10 cellular contexts compared by ENCODE assay signal in genomic region chr10:74011762-74012161, GRCh38.
DNase-seq lines count a peak whose midpoint lies in the region; ATAC-seq and TF ChIP-seq lines count a peak whose summit lies in the region.
"Had no signal": no experiment of that assay in that cellular context is flagged by ENCODE, and none has a peak within 500 bp of the region (broad histone marks: within the 10 kb centered on the region; RNA-seq: fewer than 3 reads in every experiment).

No MANE protein-coding gene starts in this region.

- H3K9me2 ChIP-seq in Loucy (replicated peaks; ENCODE audit: low read depth, low read length) = no peaks in the 10 kb centered on the region

- POLR2A ChIA-PET in HEK293T (lab: Yijun Ruan, JAX) = interaction anchor here (0.7 to 1.3 kb wide), 2 partner anchors 9 to 13 kb away, joined by 3 to 7 read pairs; no protein-coding TSS in a partner anchor

- no peaks in the 10 kb centered on the region for H3K27me3 Mint-ChIP-seq in nephron progenitor cell (ENCODE audit: low read depth, poor library complexity)

- H3K9ac ChIP-seq in BLaER1 (peak overlapping the region; percentile 64), Loucy (ENCODE audit: low read depth, low read length, poor library complexity, severe bottlenecking) (peak overlapping the region; percentile 44)

- no peaks in the 10 kb centered on the region for H3K9me3 Mint-ChIP-seq in nephron progenitor cell

- peaks cover 11% of the 10 kb centered on the region for H3F3A ChIP-seq in Loucy (ENCODE audit: low read depth)

- no peak overlapping the region for H2AFZ ChIP-seq in Loucy (ENCODE audit: low read length)

- H3K27me3 ChIP-seq in BLaER1 (no peaks in the 10 kb centered on the region), Loucy (ENCODE audit: insufficient read depth, low read length, poor library complexity, severe bottlenecking) (no peaks in the 10 kb centered on the region)

- no peaks in the 10 kb centered on the region for H3K9me3 ChIP-seq in BLaER1
- H3K9me3 ChIP-seq in Loucy (ENCODE audit: insufficient read depth, low read depth, low read length) = no peaks in the 10 kb centered on the region

- H3K4me2 ChIP-seq in BLaER1 (peak overlapping the region; percentile 96), Loucy (ENCODE audit: low read depth, low read length, poor library complexity, severe bottlenecking) (peak overlapping the region; percentile 68)

- no peak for ATAC-seq in GM21737 (IDR thresholded peaks at IDR 0.05; ENCODE audit: unreplicated experiment)

- H4K20me1 ChIP-seq in BLaER1 = no peaks in the 10 kb centered on the region
- no peaks in the 10 kb centered on the region for H4K20me1 ChIP-seq in Loucy (ENCODE audit: insufficient read depth, low read length, poor library complexity, severe bottlenecking)

- TF ChIP-seq CTCF in Loucy (conservative IDR thresholded peaks at IDR 0.05; ENCODE audit: low read length) = no peak
- TF ChIP-seq CTCF in nephron progenitor cell (IDR thresholded peaks at IDR 0.05) = no peak
- no peak for TF ChIP-seq CTCF in GM20000 (IDR thresholded peaks at IDR 0.05; ENCODE audit: extremely low read depth, missing control alignments)

- H3K27ac Mint-ChIP-seq in nephron progenitor cell = peak overlapping the region; percentile 26

- peaks cover 99% of the 10 kb centered on the region for H3K4me1 ChIP-seq in BLaER1
- H3K4me1 ChIP-seq in Loucy (ENCODE audit: insufficient read depth, low read length, poor library complexity, severe bottlenecking) = peaks cover 50% of the 10 kb centered on the region

- CTCF ChIA-PET in HEK293T (lab: Yijun Ruan, JAX) = interaction anchor here (0.9 to 1.8 kb wide), 3 partner anchors 9 to 14 kb away, joined by 3 to 9 read pairs (median 3); no protein-coding TSS in a partner anchor

- peak overlapping the region; percentile 58 for H3K4me3 ChIP-seq in BLaER1
- H3K4me3 ChIP-seq in Loucy (ENCODE audit: low read length, poor library complexity, severe bottlenecking) = peak overlapping the region; percentile 59

- peak overlapping the region; percentile 75 for H3K27ac ChIP-seq in BLaER1

- H3K36me3 ChIP-seq in BLaER1 (peaks cover 28% of the 10 kb centered on the region; the same call in 1 of the 2 replicates), Loucy (ENCODE audit: insufficient read depth, low read length) (no peaks in the 10 kb centered on the region)

- peaks cover 70% of the 10 kb centered on the region for H3K79me2 ChIP-seq in Loucy (ENCODE audit: insufficient read depth, low read length)

- H3K4me3 Mint-ChIP-seq in nephron progenitor cell = no peak overlapping the region

- peaks cover 10% of the 10 kb centered on the region for H3K4me1 Mint-ChIP-seq in nephron progenitor cell

- H3K36me3 Mint-ChIP-seq in nephron progenitor cell (ENCODE audit: low read depth) = peaks cover 32% of the 10 kb centered on the region

- DNase-seq in dedifferentiated amniotic fluid mesenchymal stem cell (ENCODE audit: extremely low spot score) = peak; percentile 85
- DNase-seq in nephron progenitor cell = no peak
- DNase-seq in HEK293T (ENCODE audit: extremely low spot score) = no peak
- no peak for DNase-seq in GM20000 (ENCODE audit: low spot score)
- no peak for DNase-seq in HPDE6-E6E7 (ENCODE audit: extremely low spot score)
- DNase-seq: cortex of kidney, T-helper 9 cell had no signal

TF ChIP-seq in HEK293T, 16 proteins besides CTCF, POLR2A, EP300 and RAD21:
- TF ChIP-seq LEF1 (IDR thresholded peaks at IDR 0.05; ENCODE audit: borderline replicate concordance) (no peak), SUZ12 (IDR thresholded peaks at IDR 0.05) (no peak), FOXK2 (IDR thresholded peaks at IDR 0.05) (no peak), BHLHE40 (IDR thresholded peaks at IDR 0.05; ENCODE audit: borderline replicate concordance) (no peak), L3MBTL2 (conservative IDR thresholded peaks at IDR 0.05) (no peak), NFRKB (IDR thresholded peaks at IDR 0.05) (no peak), ELF4 (IDR thresholded peaks at IDR 0.05) (no peak)
